ENCODE assay signal across 21 cellular contexts in the genomic region with DNA sequence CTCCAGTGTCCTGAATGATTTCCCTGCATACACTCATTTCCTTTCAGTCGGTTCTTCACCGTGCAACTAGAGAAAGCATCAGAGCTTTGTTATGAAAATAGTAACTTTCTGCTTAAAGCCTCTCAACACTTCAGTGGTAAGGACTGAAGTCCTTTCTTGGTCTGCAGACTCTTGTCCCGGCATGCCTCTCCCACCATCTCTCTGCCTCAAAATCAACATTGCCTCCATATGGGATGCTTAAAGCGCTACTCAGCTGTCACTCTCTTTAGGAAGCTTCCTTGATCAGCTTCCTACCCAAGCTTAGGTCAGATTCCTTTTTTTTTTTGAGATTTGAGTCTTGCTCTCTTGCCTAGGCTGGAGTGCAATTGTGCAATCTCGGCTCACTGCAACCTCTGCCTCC. TPM values are rescaled to one million over a fixed set of nuclear protein-coding genes. Genes with fewer than 3 reads are reported as not detected.
"Had no signal": no experiment of that assay in that cellular context is flagged by ENCODE, and none has a peak within 500 bp of the region (broad histone marks: within the 10 kb centered on the region; RNA-seq: fewer than 3 reads in every experiment).

No MANE protein-coding gene starts in this region.

- H3K27me3 ChIP-seq: esophagus muscularis mucosa, gastrocnemius medialis, heart right ventricle, neural progenitor cell, ovary had no signal

- H3K9ac ChIP-seq: neural progenitor cell had no signal

- H3K4me1 Mint-ChIP-seq: neural progenitor cell had no signal

- H3K27me3 Mint-ChIP-seq: dendritic cell treated with granulocyte-macrophage colony-stimulating factor and Interleukin-4, amounts not matched to agents 40 ng/mL and 50 ng/mL, for 4 days; progenitor cell of endocrine pancreas; type B pancreatic cell had no signal

- H3K9me3 Mint-ChIP-seq: dendritic cell treated with granulocyte-macrophage colony-stimulating factor and Interleukin-4, amounts not matched to agents 40 ng/mL and 50 ng/mL, for 4 days; type B pancreatic cell had no signal

- H3K27ac ChIP-seq: esophagus muscularis mucosa, gastrocnemius medialis, heart right ventricle, neural progenitor cell, ovary had no signal

- H3K4me3 ChIP-seq: esophagus muscularis mucosa, gastrocnemius medialis, heart right ventricle, mucosa of descending colon, neural progenitor cell, ovary had no signal

- ATAC-seq: gastrocnemius medialis; heart right ventricle; mucosa of descending colon; naive thymus-derived CD8-positive, alpha-beta T cell; right cardiac atrium had no signal

- H2AFZ ChIP-seq: neural progenitor cell had no signal

- H3K4me2 ChIP-seq: neural progenitor cell had no signal

- DNase-seq: gastrocnemius medialis; heart right ventricle; hypothalamus; kidney glomerular epithelial cell; mammary epithelial cell; mucosa of descending colon; naive thymus-derived CD8-positive, alpha-beta T cell; nucleus accumbens; ovary; right cardiac atrium; small intestine; stimulated activated CD4-positive, alpha-beta T cell treated with anti-CD3 and anti-CD28 coated beads, Interleukin-12 subunit alpha, Interleukin-12 subunit beta, amount 100 ng/mL, for 4 hours; stimulated activated naive CD4-positive, alpha-beta T cell treated with Interleukin-2 at 50 U/mL for 16 hours had no signal

- H3K4me3 Mint-ChIP-seq: dendritic cell treated with granulocyte-macrophage colony-stimulating factor and Interleukin-4, amounts not matched to agents 40 ng/mL and 50 ng/mL, for 4 days; naive thymus-derived CD8-positive, alpha-beta T cell; neural progenitor cell; type B pancreatic cell had no signal

- H3K9me3 ChIP-seq: esophagus muscularis mucosa, gastrocnemius medialis, heart right ventricle, mucosa of descending colon, ovary had no signal

- FAIRE-seq: colon, islet of Langerhans, small intestine, urothelium cell line had no signal

- H3K27ac Mint-ChIP-seq: dendritic cell treated with granulocyte-macrophage colony-stimulating factor and Interleukin-4, amounts not matched to agents 40 ng/mL and 50 ng/mL, for 4 days; naive thymus-derived CD8-positive, alpha-beta T cell; neural progenitor cell; progenitor cell of endocrine pancreas; type B pancreatic cell had no signal

- H3K36me3 ChIP-seq: ovary had no signal

RNA-seq across cellular contexts. Expression of a gene that starts 53.2 kb away (rescaled TPM):
- polyA plus RNA-seq: naive thymus-derived CD8-positive, alpha-beta T cell had no signal
